21 cellular contexts compared by ENCODE assay signal in genomic region chr10:29057712-29058426, GRCh38.
DNase-seq lines count a peak whose midpoint lies in the region; ATAC-seq, FAIRE-seq and TF ChIP-seq lines count a peak whose summit lies in the region.
"Had no signal": no experiment of that assay in that cellular context is flagged by ENCODE, and none has a peak within 500 bp of the region (broad histone marks: within the 10 kb centered on the region; RNA-seq: fewer than 3 reads in every experiment).

No MANE protein-coding gene starts in this region.

- H3K4ac ChIP-seq in H1 (replicated peaks; ENCODE audit: insufficient read length, low read depth, low read length): no peak overlapping the region

- H3K27me3 ChIP-seq in H1 (replicated peaks in 1 of 4; ENCODE audit: control insufficient read depth in 3 of 4, extremely low read depth in 1 of 4, insufficient read depth in 3 of 4, low read length in 3 of 4) (no peaks in the 10 kb centered on the region; a peak in 1 of 7 replicates), left lung (no peaks in the 10 kb centered on the region)

- no peak overlapping the region for H2BK15ac ChIP-seq in H1 (ENCODE audit: low read length)

- POLR2A ChIA-PET in H1 (lab: Charles Lee; ENCODE audit: partially characterized antibody): no interaction called here

- H4K20me1 ChIP-seq in H1 (replicated peaks in 1 of 2; ENCODE audit: control insufficient read depth in 1 of 2, insufficient read depth in 2 of 2, low read length in 2 of 2): no peaks in the 10 kb centered on the region

- intact Hi-C loops in left lung (cut with DNase I): no loop called here

- no peaks in the 10 kb centered on the region; the same call in 1 of the 2 replicates for H3K23me2 ChIP-seq in H1 (ENCODE audit: low read depth, low read length)

- peak; percentile 20 for DNase-seq in AG20443 (ENCODE audit: low spot score)
- peak; percentile 29 for DNase-seq in M059J (ENCODE audit: low read depth)
- no peak for DNase-seq in H1 (ENCODE audit: low read depth in 1 of 2, low spot score in 2 of 2)
- no peak for DNase-seq in left lung
- DNase-seq in ecto neural progenitor cell (ENCODE audit: low spot score): no peak
- DNase-seq in activated effector memory CD4-positive, alpha-beta T cell treated with Interleukin-2 at 50 U/mL for 16 hours: no peak
- DNase-seq in NCI-H2227 (lab: John Stamatoyannopoulos, UW; ENCODE audit: unreplicated experiment): no peak
- DNase-seq: activated CD4-positive, alpha-beta T cell treated with anti-CD3 and anti-CD28 coated beads for 48 hours; activated naive CD4-positive, alpha-beta T cell; COR-L47; cortex of kidney; kidney glomerular epithelial cell; NCI-H1694; NCI-H446 treated with DMSO at 0.1 percent for 48 hours; occipital lobe; SIG-M5; stimulated activated CD4-positive, alpha-beta T cell treated with anti-CD3 and anti-CD28 coated beads, Interleukin-4, amount 100 ng/mL, for 24 hours; substantia nigra had no signal

- H3K9me3 ChIP-seq in H1 (ENCODE audit: insufficient read depth in 2 of 2, low read depth in 1 of 2, low read length in 1 of 2) (no peaks in the 10 kb centered on the region), left lung (no peaks in the 10 kb centered on the region)

- no peak overlapping the region for H3K4me2 ChIP-seq in H1 (ENCODE audit: insufficient read depth in 1 of 2, low read depth in 2 of 2, low read length in 2 of 2)

- H2BK20ac ChIP-seq in H1 (ENCODE audit: low read length): no peak overlapping the region

- 60% methylated on average over 7 of the region's 7 CpGs; no CpG with 5 or more reads in 1 of the 2 experiments for WGBS in H1 (ENCODE audit: extremely low coverage in 1 of 2, insufficient coverage in 1 of 2, insufficient read length in 1 of 2, insufficient replicate concordance in 2 of 2, low coverage in 1 of 2, low lambda C conversion rate in 2 of 2, missing lambda C conversion rate in 1 of 2), 2 experiments

- no peak overlapping the region for H3K4me3 ChIP-seq in H1 (ENCODE audit: extremely low read depth in 1 of 4, insufficient read depth in 2 of 4, low read depth in 3 of 4, low read length in 4 of 4)
- no peak overlapping the region for H3K4me3 ChIP-seq in left lung

- no peaks in the 10 kb centered on the region for H3K79me2 ChIP-seq in H1 (ENCODE audit: control insufficient read depth in 1 of 2, insufficient read depth in 2 of 2, low read length in 2 of 2)

- no peak overlapping the region for H2BK12ac ChIP-seq in H1 (ENCODE audit: low read depth, low read length)

- H2AK5ac ChIP-seq in H1 (ENCODE audit: low read depth, low read length): no peak overlapping the region

- TF ChIP-seq RAD21 in H1 (IDR thresholded peaks at IDR 0.05 in 1 of 2, conservative IDR thresholded peaks at IDR 0.05 in 1 of 2; ENCODE audit: low read depth in 2 of 2, low read length in 2 of 2): no peak

- H3K9ac ChIP-seq in H1 (replicated peaks in 1 of 4; ENCODE audit: extremely low read depth in 1 of 4, low read depth in 3 of 4, low read length in 3 of 4): no peak overlapping the region

- H2BK120ac ChIP-seq in H1 (replicated peaks; ENCODE audit: low read depth, low read length): no peak overlapping the region

- H2BK5ac ChIP-seq in H1 (ENCODE audit: low read depth, low read length): no peak overlapping the region

- no peak overlapping the region for H4K5ac ChIP-seq in H1 (ENCODE audit: insufficient read length, low read depth, low read length)

- CTCF ChIA-PET in H1 (lab: Charles Lee; ENCODE audit: partially characterized antibody): no interaction called here

- H3K36me3 ChIP-seq in H1 (ENCODE audit: control insufficient read depth in 2 of 4, insufficient read depth in 4 of 4, low read length in 3 of 4): no peaks in the 10 kb centered on the region
- no peaks in the 10 kb centered on the region for H3K36me3 ChIP-seq in left lung

- peaks cover 0 to 5% (median 1%) of the 10 kb centered on the region in 4 experiments; a peak in 3 of 7 replicates for H3K4me1 ChIP-seq in H1 (replicated peaks in 1 of 4; ENCODE audit: control insufficient read depth in 3 of 4, insufficient read depth in 4 of 4, low read length in 3 of 4)
- H3K4me1 ChIP-seq in left lung: no peaks in the 10 kb centered on the region

- H3K27ac ChIP-seq in H1 (ENCODE audit: low read depth, low read length): no peak overlapping the region
- H3K27ac ChIP-seq in left lung: no peak overlapping the region

- TF ChIP-seq EP300 in H1 (IDR thresholded peaks at IDR 0.05; ENCODE audit: borderline replicate concordance in 1 of 2, low read depth in 2 of 2, low read length in 2 of 2): no peak

- no peak overlapping the region for H3K14ac ChIP-seq in H1 (ENCODE audit: insufficient read length)

- peak overlapping the region; percentile 94 for H2AFZ ChIP-seq in H1 (ENCODE audit: low read length)

- TF ChIP-seq CTCF in H1 (IDR thresholded peaks at IDR 0.05; ENCODE audit: control extremely low read depth in 1 of 3, insufficient read depth in 1 of 3, low read depth in 1 of 3, low read length in 3 of 3): no peak
- no peak for TF ChIP-seq CTCF in left lung (IDR thresholded peaks at IDR 0.05)

- peak; percentile 25 for ATAC-seq in left lung
- no peak for ATAC-seq in HG03159 (IDR thresholded peaks at IDR 0.05; ENCODE audit: unreplicated experiment)
- ATAC-seq: esophagus mucosa had no signal

- no peak for TF ChIP-seq POLR2A in H1 (IDR thresholded peaks at IDR 0.05; ENCODE audit: control extremely low read depth in 1 of 2, low read depth in 2 of 2, low read length in 2 of 2)

- no peak overlapping the region for H4K91ac ChIP-seq in H1 (replicated peaks; ENCODE audit: insufficient read length, low read length)

- no peak overlapping the region for H3K23ac ChIP-seq in H1 (ENCODE audit: insufficient read length)

- no peak for FAIRE-seq in H1 (lab: Jason Lieb, UNC)
- FAIRE-seq: HTR-8/SVneo had no signal

- no peak overlapping the region for H4K8ac ChIP-seq in H1 (ENCODE audit: extremely low read depth, insufficient read depth, low read length)

- no peak overlapping the region for H3K56ac ChIP-seq in H1 (replicated peaks; ENCODE audit: insufficient read length, low read depth, low read length)

- no peak overlapping the region for H3K18ac ChIP-seq in H1 (ENCODE audit: extremely low read depth, low read length)

- no peaks in the 10 kb centered on the region for H3K79me1 ChIP-seq in H1 (ENCODE audit: low read depth, low read length)

TF ChIP-seq in H1, 55 proteins besides CTCF, POLR2A, EP300 and RAD21:
- TF ChIP-seq TAF7 (optimal IDR thresholded peaks at IDR 0.05; ENCODE audit: borderline replicate concordance, low read depth, low read length) (no peak), SIRT6 (IDR thresholded peaks at IDR 0.05; ENCODE audit: low read length) (no peak), BACH1 (IDR thresholded peaks at IDR 0.05; ENCODE audit: low read length) (no peak), NRF1 (IDR thresholded peaks at IDR 0.05; ENCODE audit: low read depth, low read length) (no peak), NANOG (IDR thresholded peaks at IDR 0.05; ENCODE audit: insufficient read depth, low read depth, low read length, poor library complexity, severe bottlenecking) (no peak), EZH2 (IDR thresholded peaks at IDR 0.05; ENCODE audit: low read depth, low read length, severe bottlenecking) (no peak), GTF2F1 (IDR thresholded peaks at IDR 0.05; ENCODE audit: borderline replicate concordance, low read depth, low read length) (no peak), TEAD4 (IDR thresholded peaks at IDR 0.05; ENCODE audit: low read depth, low read length) (no peak), PHF8 (conservative IDR thresholded peaks at IDR 0.05; ENCODE audit: low read depth, low read length) (no peak), MAFK (IDR thresholded peaks at IDR 0.05; ENCODE audit: low read depth, low read length) (no peak), HDAC6 (IDR thresholded peaks at IDR 0.05; ENCODE audit: low read depth, low read length) (no peak), TAF1 (IDR thresholded peaks at IDR 0.05; ENCODE audit: low read depth, low read length) (no peak), EGR1 (IDR thresholded peaks at IDR 0.05; ENCODE audit: borderline replicate concordance, low read depth, low read length) (no peak), SP1 (IDR thresholded peaks at IDR 0.05; ENCODE audit: low read depth, low read length) (no peak), ASH2L (IDR thresholded peaks at IDR 0.05; ENCODE audit: low read length) (no peak), RNF2 (IDR thresholded peaks at IDR 0.05; ENCODE audit: borderline replicate concordance, low read depth, low read length, missing control alignments, poor library complexity, severe bottlenecking) (no peak), TCF12 (IDR thresholded peaks at IDR 0.05; ENCODE audit: low read depth, low read length) (no peak)

Comparison
In these comparisons a context has a peak if more than half of its experiments do, and no peak if none do; other contexts are left out.
1. DNase-seq: peak in AG20443 (single experiment) and M059J (single experiment); none in H1 (0 of 2), left lung (0 of 2), ecto neural progenitor cell (single experiment), activated effector memory CD4-positive, alpha-beta T cell treated with Interleukin-2 at 50 U/mL for 16 hours (single experiment) and NCI-H2227 (single experiment).